ENCODE assay signal across 8 cellular contexts in genomic region chr9:78439192-78439865, GRCh38.
DNase-seq lines count a peak whose midpoint lies in the region; ATAC-seq and TF ChIP-seq lines count a peak whose summit lies in the region.

No MANE protein-coding gene starts in this region.

- no peak overlapping the region for H3K4me2 ChIP-seq in fibroblast of lung (ENCODE audit: extremely low read depth, insufficient read depth, low read length)

- H3K4me3 ChIP-seq in HUES64 (ENCODE audit: low read length): peak overlapping the region; percentile 10; the same call in 1 of the 2 replicates
- H3K4me3 ChIP-seq in fibroblast of lung (replicated peaks in 1 of 4; ENCODE audit: control extremely low read depth in 1 of 4, insufficient read depth in 1 of 4, low read depth in 3 of 4, low read length in 4 of 4): peak overlapping the region in 2 of 4 experiments; percentile 45 to 51

- H3K27ac Mint-ChIP-seq in natural killer cell: no peak overlapping the region
- no peak overlapping the region for H3K27ac Mint-ChIP-seq in stimulated activated memory B cell treated with anti-CD40 and anti-IgM and Interleukin-4, amounts not matched to agents 10 μg/mL and 1 μg/mL and 100 μg/mL, for 72 hours

- H3K79me2 ChIP-seq in fibroblast of lung (ENCODE audit: control insufficient read depth, insufficient read depth, low read length): no peaks in the 10 kb centered on the region

- H3K9me3 ChIP-seq in HUES64 (ENCODE audit: insufficient read depth, low read depth, low read length) (no peaks in the 10 kb centered on the region), fibroblast of lung (ENCODE audit: control insufficient read depth, insufficient read depth, low read depth, low read length) (no peaks in the 10 kb centered on the region)

- H4K20me1 ChIP-seq in fibroblast of lung (ENCODE audit: control insufficient read depth, extremely low read depth, insufficient read depth, low read length): no peaks in the 10 kb centered on the region

- peak overlapping the region; percentile 27 for H2AFZ ChIP-seq in fibroblast of lung (ENCODE audit: low read length)

- TF ChIP-seq CTCF in fibroblast of lung (conservative IDR thresholded peaks at IDR 0.05 in 1 of 2, IDR thresholded peaks at IDR 0.05 in 1 of 2; ENCODE audit: low read depth in 1 of 2, low read length in 2 of 2) (peak; percentile 89 to 95), natural killer cell (IDR thresholded peaks at IDR 0.05) (peak; percentile 90)

- ATAC-seq in GM21381 (IDR thresholded peaks at IDR 0.05; ENCODE audit: unreplicated experiment) (peak; percentile 90), natural killer cell (peak; percentile 71 to 89 (median 76))
- ATAC-seq in activated T-cell treated with anti-CD3 and anti-CD28 coated beads, Interleukin-2, amount 50 U/mL, for 4 hours: peak; percentile 39 to 56
- ATAC-seq in stimulated activated memory B cell treated with anti-CD40 and anti-IgM and Interleukin-4, amounts not matched to agents 10 μg/mL and 1 μg/mL and 100 μg/mL, for 72 hours: peak; percentile 55

- 14% methylated on average over 23 of the region's 23 CpGs for WGBS in HUES64

- no peaks in the 10 kb centered on the region for H3K36me3 ChIP-seq in HUES64 (ENCODE audit: insufficient read depth, low read length)
- no peaks in the 10 kb centered on the region for H3K36me3 ChIP-seq in fibroblast of lung (ENCODE audit: control insufficient read depth, insufficient read depth, low read length)

- H3K4me1 Mint-ChIP-seq in activated T-cell treated with anti-CD3 and anti-CD28 coated beads, Interleukin-2, amount 50 U/mL, for 4 hours (ENCODE audit: low read depth): peaks cover 4% of the 10 kb centered on the region
- H3K4me1 Mint-ChIP-seq in natural killer cell: peaks cover 4 to 7% of the 10 kb centered on the region in 2 donors
- H3K4me1 Mint-ChIP-seq in stimulated activated memory B cell treated with anti-CD40 and anti-IgM and Interleukin-4, amounts not matched to agents 10 μg/mL and 1 μg/mL and 100 μg/mL, for 72 hours: no peaks in the 10 kb centered on the region

- H3K9me3 Mint-ChIP-seq in activated T-cell treated with anti-CD3 and anti-CD28 coated beads, Interleukin-2, amount 50 U/mL, for 4 hours: no peaks in the 10 kb centered on the region
- H3K9me3 Mint-ChIP-seq in natural killer cell: no peaks in the 10 kb centered on the region
- no peaks in the 10 kb centered on the region for H3K9me3 Mint-ChIP-seq in stimulated activated memory B cell treated with anti-CD40 and anti-IgM and Interleukin-4, amounts not matched to agents 10 μg/mL and 1 μg/mL and 100 μg/mL, for 72 hours

- peak overlapping the region; percentile 69 for H3K27ac ChIP-seq in HUES64 (ENCODE audit: low read depth, low read length)
- H3K27ac ChIP-seq in fibroblast of lung (ENCODE audit: insufficient read depth, low read length): no peak overlapping the region

- H3K9ac ChIP-seq in HUES64 (ENCODE audit: low read depth, low read length) (no peak overlapping the region; the same call in 1 of the 2 replicates), fibroblast of lung (ENCODE audit: insufficient read depth, low read length) (no peak overlapping the region)

- intact Hi-C loops in natural killer cell (cut with micrococcal nuclease): loop anchor here (10.0 kb wide), 1 partner anchor 1515 kb away; no protein-coding TSS in a partner anchor

- peak; percentile 31 for DNase-seq in CMK (ENCODE audit: low read depth)
- DNase-seq in OCI-M2 (lab: John Stamatoyannopoulos, UW; ENCODE audit: unreplicated experiment): peak; percentile 9
- peak; percentile 49 for DNase-seq in activated T-cell treated with anti-CD3 and anti-CD28 coated beads, Interleukin-2, amount 50 U/mL, for 4 hours
- peak; percentile 83 to 92 for DNase-seq in fibroblast of lung (ENCODE audit: low read depth in 2 of 2)
- peak; percentile 45 for DNase-seq in natural killer cell

- H3K4me1 ChIP-seq in HUES64 (ENCODE audit: insufficient read depth, low read length) (peaks cover 36% of the 10 kb centered on the region), fibroblast of lung (ENCODE audit: control insufficient read depth, extremely low read depth, insufficient read depth, low read length) (no peaks in the 10 kb centered on the region)

- H3K27me3 Mint-ChIP-seq in activated T-cell treated with anti-CD3 and anti-CD28 coated beads, Interleukin-2, amount 50 U/mL, for 4 hours (ENCODE audit: low read depth): peaks cover 33% of the 10 kb centered on the region
- peaks cover 14 to 38% of the 10 kb centered on the region in 2 donors for H3K27me3 Mint-ChIP-seq in natural killer cell (ENCODE audit: low read depth in 2 of 2)
- H3K27me3 Mint-ChIP-seq in stimulated activated memory B cell treated with anti-CD40 and anti-IgM and Interleukin-4, amounts not matched to agents 10 μg/mL and 1 μg/mL and 100 μg/mL, for 72 hours: peaks cover 7% of the 10 kb centered on the region

- H3K27me3 ChIP-seq in HUES64 (ENCODE audit: insufficient read depth, low read length) (no peaks in the 10 kb centered on the region), fibroblast of lung (ENCODE audit: control insufficient read depth, insufficient read depth, low read length) (peaks cover 2% of the 10 kb centered on the region)

- H3K36me3 Mint-ChIP-seq in activated T-cell treated with anti-CD3 and anti-CD28 coated beads, Interleukin-2, amount 50 U/mL, for 4 hours (ENCODE audit: insufficient read depth): no peaks in the 10 kb centered on the region
- no peaks in the 10 kb centered on the region for H3K36me3 Mint-ChIP-seq in natural killer cell
- H3K36me3 Mint-ChIP-seq in stimulated activated memory B cell treated with anti-CD40 and anti-IgM and Interleukin-4, amounts not matched to agents 10 μg/mL and 1 μg/mL and 100 μg/mL, for 72 hours: no peaks in the 10 kb centered on the region

- H3K4me3 Mint-ChIP-seq in activated T-cell treated with anti-CD3 and anti-CD28 coated beads, Interleukin-2, amount 50 U/mL, for 4 hours: no peak overlapping the region
- no peak overlapping the region for H3K4me3 Mint-ChIP-seq in natural killer cell
- H3K4me3 Mint-ChIP-seq in stimulated activated memory B cell treated with anti-CD40 and anti-IgM and Interleukin-4, amounts not matched to agents 10 μg/mL and 1 μg/mL and 100 μg/mL, for 72 hours: no peak overlapping the region

Comparison
In these comparisons a context has a peak if more than half of its experiments do, and no peak if none do; other contexts are left out.
1. DNase-seq: peak in every context shown above with its lines; median percentile 88 in fibroblast of lung; 49 in activated T-cell treated with anti-CD3 and anti-CD28 coated beads, Interleukin-2, amount 50 U/mL, for 4 hours; 45 in natural killer cell; 31 in CMK; 9 in OCI-M2.